Comparison of ENCODE assay signal across 9 cellular contexts in the genomic region with DNA sequence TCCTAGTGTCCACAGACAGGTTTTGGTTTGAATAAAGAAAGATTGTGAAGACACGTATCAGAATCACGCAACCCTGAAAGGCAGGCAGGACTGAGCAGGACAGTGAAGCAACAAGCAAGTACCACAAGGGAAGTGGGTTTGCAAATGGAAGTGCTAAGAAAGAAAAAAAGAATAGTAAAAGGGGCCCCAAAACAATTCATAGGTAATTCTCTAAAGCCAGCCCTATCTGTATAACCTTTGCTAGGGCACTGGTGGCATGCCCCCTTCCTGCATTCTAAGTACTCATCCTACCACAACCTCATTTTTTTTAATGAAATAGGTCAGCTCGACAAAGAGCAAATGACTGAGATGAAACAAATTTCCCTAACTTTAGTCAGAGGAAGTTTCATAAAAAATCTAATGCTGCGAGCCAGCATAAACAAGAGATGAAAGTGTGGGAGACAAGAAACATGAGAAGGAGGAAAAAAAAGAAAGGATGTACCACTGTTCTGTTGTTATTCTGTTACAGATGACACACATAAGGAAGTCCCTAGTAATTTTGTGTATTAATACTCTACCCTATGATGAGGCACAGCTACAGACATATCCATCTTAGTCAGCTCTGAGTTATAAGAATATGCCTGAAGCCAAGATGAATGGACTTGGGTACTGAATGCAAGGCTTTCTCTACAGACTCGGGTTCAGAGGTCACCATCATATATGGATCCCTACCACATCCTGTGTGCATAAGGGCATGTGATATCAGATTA. TPM values are rescaled to one million over a fixed set of nuclear protein-coding genes. Genes with fewer than 3 reads are reported as not detected.
DNase-seq lines count a peak whose midpoint lies in the region; ATAC-seq, FAIRE-seq and TF ChIP-seq lines count a peak whose summit lies in the region.
"Had no signal": no experiment of that assay in that cellular context is flagged by ENCODE, and none has a peak within 500 bp of the region (broad histone marks: within the 10 kb centered on the region; RNA-seq: fewer than 3 reads in every experiment).

No MANE protein-coding gene starts in this region.

- H3K4me1 Mint-ChIP-seq in chondrocyte (ENCODE audit: low read depth): peaks cover 33% of the 10 kb centered on the region

- FAIRE-seq in H54 (lab: Jason Lieb, UNC): no peak
- FAIRE-seq: TTC549 had no signal

- peak overlapping the region; percentile 41 for H3K27ac Mint-ChIP-seq in chondrocyte (ENCODE audit: unreplicated experiment)

- H3K36me3 Mint-ChIP-seq in chondrocyte (ENCODE audit: low read depth): no peaks in the 10 kb centered on the region

- H3K27me3 ChIP-seq in thymus (ENCODE audit: control insufficient read depth, insufficient read depth): no peaks in the 10 kb centered on the region

- no peak for TF ChIP-seq POLR2A in GM18505 (IDR thresholded peaks at IDR 0.05; ENCODE audit: borderline replicate concordance, extremely low read depth, insufficient read depth, insufficient read length)
- no peak for TF ChIP-seq POLR2A in H54 (IDR thresholded peaks at IDR 0.05; ENCODE audit: low read depth, low read length)

- H3K9me3 ChIP-seq in thymus (ENCODE audit: control insufficient read depth): no peaks in the 10 kb centered on the region

- WGBS in thymus: 21% methylated on average over 5 of the region's 5 CpGs

- no peaks in the 10 kb centered on the region for H3K36me3 ChIP-seq in thymus (ENCODE audit: control insufficient read depth, insufficient read depth)

- H3K27ac ChIP-seq in thymus (ENCODE audit: low read depth): peak overlapping the region; percentile 69

- H3K4me3 ChIP-seq in thymus (ENCODE audit: low read length): peak overlapping the region; percentile 10

- no peaks in the 10 kb centered on the region for H3K9me3 Mint-ChIP-seq in chondrocyte (ENCODE audit: low read depth)

- DNase-seq in H54 (ENCODE audit: insufficient read length, low spot score): peak; percentile 5
- DNase-seq in NAMALWA (ENCODE audit: low spot score): peak; percentile 22
- no peak for DNase-seq in chondrocyte (ENCODE audit: low spot score)
- DNase-seq in iPS-NIHi7 (ENCODE audit: extremely low spot score): no peak
- DNase-seq in NCI-H1092 treated with DMSO at 0.1 percent for 48 hours (lab: John Stamatoyannopoulos, UW): no peak
- DNase-seq in effector CD4-positive, alpha-beta T cell: no peak

- peak; percentile 73 for ATAC-seq in GM18505 (IDR thresholded peaks at IDR 0.05; ENCODE audit: unreplicated experiment)

- no peaks in the 10 kb centered on the region for H3K27me3 Mint-ChIP-seq in chondrocyte (ENCODE audit: low read depth)

- peaks cover 29% of the 10 kb centered on the region for H3K4me1 ChIP-seq in thymus (ENCODE audit: control insufficient read depth, insufficient read depth, low read length)

- no peak for TF ChIP-seq CTCF in chondrocyte (IDR thresholded peaks at IDR 0.05)

- no peak overlapping the region for H3K4me3 Mint-ChIP-seq in chondrocyte (ENCODE audit: unreplicated experiment)

RNA-seq across cellular contexts. Expression of a gene that starts 32.2 kb away (rescaled TPM):
- total RNA-seq in chondrocyte: 8.6 to 18.1 TPM (median 9.2 TPM) in 3 replicates
- polyA plus RNA-seq in thymus: 19.2 TPM

Comparison
In these comparisons a context has a peak if more than half of its experiments do, and no peak if none do; other contexts are left out.
1. DNase-seq: peak in H54 (single experiment) and NAMALWA (single experiment); none in chondrocyte (single experiment), iPS-NIHi7 (single experiment), NCI-H1092 treated with DMSO at 0.1 percent for 48 hours (single experiment) and effector CD4-positive, alpha-beta T cell (single experiment).